Comparison of ENCODE assay signal across 14 cellular contexts in genomic region chr22:20781272-20781990, GRCh38. TPM values are rescaled to one million over a fixed set of nuclear protein-coding genes. Genes with fewer than 3 reads are reported as not detected.
DNase-seq lines count a peak whose midpoint lies in the region; ATAC-seq and TF ChIP-seq lines count a peak whose summit lies in the region.
"Had no signal": no experiment of that assay in that cellular context is flagged by ENCODE, and none has a peak within 500 bp of the region (broad histone marks: within the 10 kb centered on the region; RNA-seq: fewer than 3 reads in every experiment).

No MANE protein-coding gene starts in this region.

- no peak overlapping the region for H3K14ac ChIP-seq in mesenchymal stem cell (ENCODE audit: low read length in 2 of 2)

- H2BK120ac ChIP-seq in mesenchymal stem cell (ENCODE audit: low read depth, low read length), result no peak overlapping the region

- no peaks in the 10 kb centered on the region for H3K9me3 ChIP-seq in mesenchymal stem cell (ENCODE audit: control insufficient read depth, low read length)
- H3K9me3 ChIP-seq in MM.1S (replicated peaks; ENCODE audit: insufficient read depth, low read length), result no peaks in the 10 kb centered on the region
- H3K9me3 ChIP-seq: body of pancreas, HAP-1, lower lobe of right lung had no signal

- no peak for TF ChIP-seq CTCF in MM.1S (IDR thresholded peaks at IDR 0.05; ENCODE audit: low read length)

- H4K8ac ChIP-seq in mesenchymal stem cell (ENCODE audit: low read length), result no peak overlapping the region

- no peaks in the 10 kb centered on the region for H4K20me1 ChIP-seq in MM.1S (ENCODE audit: insufficient read depth, low read length)

- peak; percentile 32 for DNase-seq in stimulated activated naive CD4-positive, alpha-beta T cell treated with Interleukin-2 at 50 U/mL for 16 hours (lab: John Stamatoyannopoulos, UW)
- no peak for DNase-seq in stimulated activated naive CD4-positive, alpha-beta T cell (lab: John Stamatoyannopoulos, UW)
- DNase-seq in activated T-cell treated with anti-CD3 and anti-CD28 coated beads, Interleukin-2, amount 50 U/mL, for 4 hours, result no peak
- DNase-seq in mesenchymal stem cell (no peak), COLO668 (lab: John Stamatoyannopoulos, UW; ENCODE audit: unreplicated experiment) (no peak), MM.1S (no peak), SW 1271 (lab: John Stamatoyannopoulos, UW) (no peak)
- DNase-seq: activated CD4-positive, alpha-beta T cell treated with anti-CD3 and anti-CD28 coated beads for 4 hours; body of pancreas; lower lobe of right lung; NCI-H1417 had no signal

- no peaks in the 10 kb centered on the region for H3K9me2 ChIP-seq in MM.1S (replicated peaks; ENCODE audit: insufficient read depth, low read length)

- no peak overlapping the region for H2BK5ac ChIP-seq in mesenchymal stem cell (ENCODE audit: low read depth, low read length, poor library complexity, severe bottlenecking)

- H3K27ac ChIP-seq in mesenchymal stem cell (ENCODE audit: low read length, poor library complexity, severe bottlenecking), result no peak overlapping the region
- no peak overlapping the region for H3K27ac ChIP-seq in MM.1S (ENCODE audit: low read length)
- H3K27ac ChIP-seq: body of pancreas, lower lobe of right lung, SK-N-MC had no signal

- peaks cover 2% of the 10 kb centered on the region for H3K79me1 ChIP-seq in mesenchymal stem cell (replicated peaks; ENCODE audit: low read length, poor library complexity, severe bottlenecking)

- H3F3A ChIP-seq in MM.1S (ENCODE audit: insufficient read depth, low read length), result no peaks in the 10 kb centered on the region

- no peaks in the 10 kb centered on the region for H3K9me3 Mint-ChIP-seq in activated T-cell treated with anti-CD3 and anti-CD28 coated beads, Interleukin-2, amount 50 U/mL, for 4 hours
- H3K9me3 Mint-ChIP-seq: CD4-positive, CD25-positive, alpha-beta regulatory T cell had no signal

- no peak overlapping the region for H3K4me3 Mint-ChIP-seq in activated T-cell treated with anti-CD3 and anti-CD28 coated beads, Interleukin-2, amount 50 U/mL, for 4 hours
- H3K4me3 Mint-ChIP-seq: CD4-positive, CD25-positive, alpha-beta regulatory T cell had no signal

- no peak overlapping the region for H3K4ac ChIP-seq in mesenchymal stem cell (ENCODE audit: low read depth in 1 of 2, low read length in 2 of 2)

- no peak overlapping the region for H2AFZ ChIP-seq in mesenchymal stem cell (ENCODE audit: low read depth, low read length)
- H2AFZ ChIP-seq in MM.1S (ENCODE audit: low read length), result no peak overlapping the region

- no peak overlapping the region for H3K9ac ChIP-seq in mesenchymal stem cell (ENCODE audit: low read length)
- no peak overlapping the region for H3K9ac ChIP-seq in MM.1S (ENCODE audit: low read length)

- H2BK12ac ChIP-seq in mesenchymal stem cell (ENCODE audit: low read length in 2 of 2), result no peak overlapping the region

- H2AK5ac ChIP-seq in mesenchymal stem cell (ENCODE audit: low read length, severe bottlenecking), result no peak overlapping the region

- H3K27me3 ChIP-seq in mesenchymal stem cell (ENCODE audit: control insufficient read depth in 1 of 2, insufficient read depth in 1 of 2, low read length in 2 of 2) (no peaks in the 10 kb centered on the region), MM.1S (replicated peaks; ENCODE audit: insufficient read depth, low read length) (no peaks in the 10 kb centered on the region)
- H3K27me3 ChIP-seq: body of pancreas had no signal

- peaks cover 18% of the 10 kb centered on the region for H3K36me3 Mint-ChIP-seq in activated T-cell treated with anti-CD3 and anti-CD28 coated beads, Interleukin-2, amount 50 U/mL, for 4 hours (ENCODE audit: insufficient read depth)

- H3K4me3 ChIP-seq in mesenchymal stem cell (ENCODE audit: insufficient read depth in 1 of 2, low read depth in 1 of 2, low read length in 2 of 2), result no peak overlapping the region
- H3K4me3 ChIP-seq in MM.1S (ENCODE audit: low read length), result no peak overlapping the region
- H3K4me3 ChIP-seq: body of pancreas, HAP-1, lower lobe of right lung, SK-N-MC had no signal

- no peak overlapping the region for H3K23ac ChIP-seq in mesenchymal stem cell (ENCODE audit: low read length in 2 of 2)

- H3K36me3 ChIP-seq in mesenchymal stem cell (ENCODE audit: control insufficient read depth in 1 of 2, insufficient read depth in 2 of 2, low read depth in 1 of 2, low read length in 2 of 2) (peaks cover 24 to 35% of the 10 kb centered on the region in 2 experiments), MM.1S (replicated peaks; ENCODE audit: insufficient read depth, low read length) (no peaks in the 10 kb centered on the region)
- H3K36me3 ChIP-seq: HAP-1 had no signal

- H3K4me2 ChIP-seq in mesenchymal stem cell (ENCODE audit: low read length, poor library complexity, severe bottlenecking) (no peak overlapping the region), MM.1S (ENCODE audit: low read depth, low read length) (no peak overlapping the region)

- no peak overlapping the region for H3K18ac ChIP-seq in mesenchymal stem cell (ENCODE audit: low read depth in 1 of 2, low read length in 2 of 2)

- peak overlapping the region; percentile 23 for H4K91ac ChIP-seq in mesenchymal stem cell (ENCODE audit: low read length)

- no peak overlapping the region for H2BK15ac ChIP-seq in mesenchymal stem cell (ENCODE audit: low read depth, poor library complexity, severe bottlenecking)

- ATAC-seq in activated T-cell treated with anti-CD3 and anti-CD28 coated beads, Interleukin-2, amount 50 U/mL, for 4 hours, result peak; percentile 88 to 90
- ATAC-seq: body of pancreas, lower lobe of right lung had no signal

- WGBS in mesenchymal stem cell, result 95% methylated on average over 8 of the region's 11 CpGs

- no peaks in the 10 kb centered on the region for H3K27me3 Mint-ChIP-seq in activated T-cell treated with anti-CD3 and anti-CD28 coated beads, Interleukin-2, amount 50 U/mL, for 4 hours (ENCODE audit: low read depth)
- H3K27me3 Mint-ChIP-seq: CD4-positive, CD25-positive, alpha-beta regulatory T cell had no signal

- H3K4me1 ChIP-seq in mesenchymal stem cell (ENCODE audit: control insufficient read depth, insufficient read depth, low read depth, low read length) (peaks cover 3% of the 10 kb centered on the region), MM.1S (ENCODE audit: low read length) (no peaks in the 10 kb centered on the region)
- H3K4me1 ChIP-seq: HAP-1 had no signal

- H3K79me2 ChIP-seq in MM.1S (ENCODE audit: low read length), result no peaks in the 10 kb centered on the region

- H3K4me1 Mint-ChIP-seq in activated T-cell treated with anti-CD3 and anti-CD28 coated beads, Interleukin-2, amount 50 U/mL, for 4 hours (ENCODE audit: low read depth), result peaks cover 8% of the 10 kb centered on the region

RNA-seq across cellular contexts. Expression of gene SERPIND1, which starts 7.5 kb away (rescaled TPM):
- under 1 TPM in 1 of 3 donors, not detected in 2; 0.15 TPM for total RNA-seq in activated T-cell treated with anti-CD3 and anti-CD28 coated beads, Interleukin-2, amount 50 U/mL, for 4 hours
- 0.06 TPM for polyA plus RNA-seq in mesenchymal stem cell (2013, experiment 1 of 2)
- polyA plus RNA-seq in mesenchymal stem cell (2013, experiment 2 of 2), result 0.05 TPM
- total RNA-seq: body of pancreas; CD4-positive, CD25-positive, alpha-beta regulatory T cell had no signal
